In the genomic region with DNA sequence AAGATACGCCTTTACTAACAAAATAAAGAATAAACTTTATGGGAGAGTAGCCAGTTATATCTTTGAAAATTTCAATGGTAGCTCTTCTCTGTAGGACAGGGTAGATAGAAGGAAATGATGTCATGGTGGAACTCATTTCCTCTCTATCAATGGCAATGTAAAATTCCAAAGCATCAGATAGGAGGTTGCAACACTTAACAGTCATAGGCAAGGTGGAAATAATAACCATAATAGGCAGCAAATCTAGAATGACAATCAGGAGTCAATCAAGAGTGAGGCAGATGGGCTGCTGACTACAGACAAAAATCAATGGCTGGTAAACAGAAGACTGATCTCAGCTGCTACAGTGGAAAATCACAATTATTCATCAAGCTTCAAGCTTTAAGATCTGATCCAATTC, we compare ENCODE assay signal across 26 cellular contexts. TPM values are rescaled to one million over a fixed set of nuclear protein-coding genes. Genes with fewer than 3 reads are reported as not detected.
DNase-seq lines count a peak whose midpoint lies in the region; FAIRE-seq and TF ChIP-seq lines count a peak whose summit lies in the region.
"Had no signal": no experiment of that assay in that cellular context is flagged by ENCODE, and none has a peak within 500 bp of the region (broad histone marks: within the 10 kb centered on the region; RNA-seq: fewer than 3 reads in every experiment).

No MANE protein-coding gene starts in this region.

- H3K27me3 ChIP-seq in astrocyte (ENCODE audit: insufficient read depth, low read length) = no peaks in the 10 kb centered on the region
- H3K27me3 ChIP-seq: hepatocyte, neutrophil, Peyer's patch, vagina had no signal

- DNase-seq in AG10803 (ENCODE audit: low read depth) (peak; percentile 18), HT1080 (ENCODE audit: low read depth) (peak; percentile 84), astrocyte (ENCODE audit: low read depth) (peak; percentile 46), kidney glomerular epithelial cell (lab: John Stamatoyannopoulos, UW) (peak; percentile 43), HuH-7.5 (ENCODE audit: low spot score) (no peak), NCI-H2196 (lab: John Stamatoyannopoulos, UW; ENCODE audit: unreplicated experiment) (no peak), NCI-H1930 (lab: John Stamatoyannopoulos, UW) (no peak), T1000 (lab: John Stamatoyannopoulos, UW) (no peak)
- DNase-seq: activated B cell treated with CpG ODN at 0.5 μM for 24 hours; activated CD4-positive, alpha-beta T cell treated with anti-CD3 and anti-CD28 coated beads, Interleukin-2, amount 50 U/mL, for 48 hours; activated effector memory CD4-positive, alpha-beta T cell treated with anti-CD3 and anti-CD28 coated beads, Interleukin-2, amount 50 U/mL, for 16 hours; GDM1; Karpas-422; NCI-H1105; Peyer's patch; stimulated activated CD4-positive, alpha-beta T cell treated with anti-CD3 and anti-CD28 coated beads, Interleukin-2, amount 100 ng/mL, for 48 hours; stimulated activated naive B cell treated with anti-CD40 and anti-IgM and Interleukin-4, amounts not matched to agents 10 μg/mL and 1 μg/mL and 100 μg/mL, for 72 hours had no signal

- FAIRE-seq in astrocyte (lab: Jason Lieb, UNC) = no peak
- FAIRE-seq: D721Med, frontal cortex, HTR-8/SVneo had no signal

- no peak overlapping the region for H3K27ac Mint-ChIP-seq in astrocyte (ENCODE audit: unreplicated experiment)
- H3K27ac Mint-ChIP-seq: activated B cell treated with CpG ODN at 0.5 μM for 24 hours; brain; stimulated activated naive B cell treated with anti-CD40 and anti-IgM and Interleukin-4, amounts not matched to agents 10 μg/mL and 1 μg/mL and 100 μg/mL, for 72 hours had no signal

- H3K36me3 ChIP-seq in astrocyte (ENCODE audit: insufficient read depth, low read length) = no peaks in the 10 kb centered on the region
- H3K36me3 ChIP-seq: neutrophil, Peyer's patch, vagina had no signal

- peaks cover 6% of the 10 kb centered on the region for H3K9me3 Mint-ChIP-seq in astrocyte (ENCODE audit: unreplicated experiment)

- H3K4me3 ChIP-seq in AG10803 (ENCODE audit: low read length) (no peak overlapping the region), astrocyte (ENCODE audit: insufficient read depth, low read depth, low read length) (no peak overlapping the region)
- H3K4me3 ChIP-seq: coronary artery, hepatocyte, lung, Peyer's patch, vagina had no signal

- H3K79me2 ChIP-seq in astrocyte (ENCODE audit: insufficient read depth, low read length) = no peaks in the 10 kb centered on the region
- H3K79me2 ChIP-seq: hepatocyte had no signal

- no peak for TF ChIP-seq CTCF in AG10803 (conservative IDR thresholded peaks at IDR 0.05; ENCODE audit: low read length)
- no peak for TF ChIP-seq CTCF in astrocyte (IDR thresholded peaks at IDR 0.05; ENCODE audit: insufficient read depth, low read depth, low read length)

- H3K36me3 Mint-ChIP-seq in astrocyte (ENCODE audit: low read depth, unreplicated experiment) = no peaks in the 10 kb centered on the region
- H3K36me3 Mint-ChIP-seq: brain had no signal

- H3K27me3 Mint-ChIP-seq in astrocyte (ENCODE audit: low read depth, unreplicated experiment) = no peaks in the 10 kb centered on the region
- H3K27me3 Mint-ChIP-seq: brain had no signal

- no peaks in the 10 kb centered on the region for H3K9me3 ChIP-seq in astrocyte (ENCODE audit: insufficient read depth, low read depth, low read length)
- H3K9me3 ChIP-seq: Peyer's patch, vagina had no signal

- H3K4me1 Mint-ChIP-seq in astrocyte (ENCODE audit: low read depth, unreplicated experiment) = peaks cover 6% of the 10 kb centered on the region
- H3K4me1 Mint-ChIP-seq: activated B cell treated with CpG ODN at 0.5 μM for 24 hours; stimulated activated naive B cell treated with anti-CD40 and anti-IgM and Interleukin-4, amounts not matched to agents 10 μg/mL and 1 μg/mL and 100 μg/mL, for 72 hours had no signal

- no peak overlapping the region for H3K4me3 Mint-ChIP-seq in astrocyte (ENCODE audit: unreplicated experiment)
- H3K4me3 Mint-ChIP-seq: activated B cell treated with CpG ODN at 0.5 μM for 24 hours; stimulated activated naive B cell treated with anti-CD40 and anti-IgM and Interleukin-4, amounts not matched to agents 10 μg/mL and 1 μg/mL and 100 μg/mL, for 72 hours had no signal

- no peak overlapping the region for H3K27ac ChIP-seq in astrocyte (ENCODE audit: low read depth, low read length)
- H3K27ac ChIP-seq: coronary artery, hepatocyte, neutrophil, Peyer's patch, vagina had no signal

- no peaks in the 10 kb centered on the region for H4K20me1 ChIP-seq in astrocyte (ENCODE audit: insufficient read depth, low read length)

- peak overlapping the region; percentile 31 for H3K4me2 ChIP-seq in astrocyte (ENCODE audit: low read length)
- H3K4me2 ChIP-seq: hepatocyte had no signal

- peaks cover 19% of the 10 kb centered on the region for H3K4me1 ChIP-seq in astrocyte (ENCODE audit: insufficient read depth, low read length)
- H3K4me1 ChIP-seq: Peyer's patch, vagina had no signal

- no peak overlapping the region for H2AFZ ChIP-seq in astrocyte (ENCODE audit: low read depth, low read length)
- H2AFZ ChIP-seq: hepatocyte had no signal

- H3K9ac ChIP-seq in astrocyte (ENCODE audit: low read length) = no peak overlapping the region

RNA-seq across cellular contexts. Expression of gene TET2, which starts 53.9 kb away (rescaled TPM):
- 4.8 and 6.9 TPM in 2 replicates for total RNA-seq in HT1080 (2014; rRNA removed; shearing (Covaris generic))
- 2.6 and 3.5 TPM in 2 replicates for polyA plus RNA-seq in HT1080 (2015; cell fraction: cytosol; rRNA removed)
- polyA plus RNA-seq in HT1080 (2015; cell fraction: nucleus; rRNA removed) = 9.9 TPM in 2 replicates
- 15.7 and 16.9 TPM in 2 replicates for total RNA-seq in astrocyte

Comparison
In these comparisons a context has a peak if more than half of its experiments do, and no peak if none do; other contexts are left out.
1. DNase-seq: peak in AG10803 (single experiment), HT1080 (single experiment), astrocyte (single experiment) and kidney glomerular epithelial cell (single experiment); none in HuH-7.5 (single experiment), NCI-H2196 (single experiment), NCI-H1930 (0 of 2) and T1000 (single experiment).